In genomic region chr17:49508061-49508865, GRCh38 we compare ENCODE assay signal across 13 cellular contexts. TPM values are rescaled to one million over a fixed set of nuclear protein-coding genes. Genes with fewer than 3 reads are reported as not detected.
DNase-seq lines count a peak whose midpoint lies in the region.
"Had no signal": no experiment of that assay in that cellular context is flagged by ENCODE, and none has a peak within 500 bp of the region (broad histone marks: within the 10 kb centered on the region; RNA-seq: fewer than 3 reads in every experiment).

No MANE protein-coding gene starts in this region.

- H3K9me3 Mint-ChIP-seq in activated naive CD4-positive, alpha-beta T cell treated with anti-CD3 and anti-CD28 coated beads for 36 hours, result no peaks in the 10 kb centered on the region
- H3K9me3 Mint-ChIP-seq: stimulated activated naive CD8-positive, alpha-beta T cell treated with anti-CD3 and anti-CD28 coated beads, Interleukin-15, Interleukin-2, amounts not matched to agents 100 ng/mL and 50 ng/mL, for 24 hours had no signal

- no CpG with 5 or more reads among the region's 17 CpGs for WGBS in mesendoderm (ENCODE audit: extremely low coverage, insufficient coverage, low lambda C conversion rate)

- DNase-seq in EL, result peak; percentile 65
- peak; percentile 46 for DNase-seq in NCI-H146 treated with DMSO at 0.1 percent for 48 hours (lab: John Stamatoyannopoulos, UW; ENCODE audit: unreplicated experiment)
- DNase-seq in T47D (ENCODE audit: low read depth in 1 of 2, low spot score in 1 of 2), result peak; percentile 81 to 83
- peak; percentile 99 for DNase-seq in mesendoderm
- DNase-seq in KG1 (lab: John Stamatoyannopoulos, UW), result no peak
- no peak for DNase-seq in posterior vena cava (ENCODE audit: low spot score)
- no peak for DNase-seq in activated naive CD4-positive, alpha-beta T cell treated with anti-CD3 and anti-CD28 coated beads for 36 hours
- DNase-seq in stimulated activated CD4-positive, alpha-beta T cell treated with anti-CD3 and anti-CD28 coated beads, Interleukin-2, amount 100 ng/mL, for 24 hours, result no peak
- DNase-seq: activated CD8-positive, alpha-beta memory T cell treated with anti-CD3 and anti-CD28 coated beads for 24 hours; Karpas-422 had no signal

- H2BK5ac ChIP-seq in mesendoderm (ENCODE audit: low read length), result peak overlapping the region; percentile 37

- no peak overlapping the region for H3K27ac Mint-ChIP-seq in activated naive CD4-positive, alpha-beta T cell treated with anti-CD3 and anti-CD28 coated beads for 36 hours
- H3K27ac Mint-ChIP-seq: stimulated activated naive CD8-positive, alpha-beta T cell treated with anti-CD3 and anti-CD28 coated beads, Interleukin-15, Interleukin-2, amounts not matched to agents 100 ng/mL and 50 ng/mL, for 24 hours had no signal

- no peaks in the 10 kb centered on the region for H3K79me1 ChIP-seq in mesendoderm (ENCODE audit: low read length)

- H3K56ac ChIP-seq in mesendoderm (ENCODE audit: low read length), result peak overlapping the region; percentile 76

- peaks cover 5% of the 10 kb centered on the region for H3K4me1 ChIP-seq in mesendoderm (ENCODE audit: control insufficient read depth, low read depth, low read length)
- H3K4me1 ChIP-seq: ascending aorta had no signal

- H3K4me3 Mint-ChIP-seq in activated naive CD4-positive, alpha-beta T cell treated with anti-CD3 and anti-CD28 coated beads for 36 hours, result no peak overlapping the region
- H3K4me3 Mint-ChIP-seq: stimulated activated naive CD8-positive, alpha-beta T cell treated with anti-CD3 and anti-CD28 coated beads, Interleukin-15, Interleukin-2, amounts not matched to agents 100 ng/mL and 50 ng/mL, for 24 hours had no signal

- no peak overlapping the region for H2BK15ac ChIP-seq in mesendoderm (replicated peaks; ENCODE audit: low read depth)

- no peak overlapping the region for H3K23ac ChIP-seq in mesendoderm (ENCODE audit: low read length)

- no peak overlapping the region for H3K27ac ChIP-seq in mesendoderm (ENCODE audit: low read depth, low read length)
- H3K27ac ChIP-seq: ascending aorta, esophagus muscularis mucosa had no signal

- CTCF ChIA-PET in activated naive CD4-positive, alpha-beta T cell treated with anti-CD3 and anti-CD28 coated beads for 36 hours (lab: Charles Lee), result interaction anchor here (0.9 to 1.4 kb wide), 2 partner anchors 17 to 49 kb away, joined by 3 to 7 read pairs; no protein-coding TSS in a partner anchor

- H2BK120ac ChIP-seq in mesendoderm (ENCODE audit: low read depth, low read length), result no peak overlapping the region

- no peak overlapping the region for H3K18ac ChIP-seq in mesendoderm (ENCODE audit: low read length)

- H3K4me1 Mint-ChIP-seq in activated naive CD4-positive, alpha-beta T cell treated with anti-CD3 and anti-CD28 coated beads for 36 hours (ENCODE audit: low read depth), result no peaks in the 10 kb centered on the region

- H3K9ac ChIP-seq in mesendoderm (ENCODE audit: low read length), result peak overlapping the region; percentile 42

- H4K8ac ChIP-seq in mesendoderm (ENCODE audit: low read depth, low read length), result no peak overlapping the region

- no peak overlapping the region for H4K5ac ChIP-seq in mesendoderm (ENCODE audit: low read length)

- H3K36me3 ChIP-seq in mesendoderm (ENCODE audit: control insufficient read depth, insufficient read depth, low read length), result no peaks in the 10 kb centered on the region
- H3K36me3 ChIP-seq: ascending aorta had no signal

- H2AK5ac ChIP-seq in mesendoderm (ENCODE audit: low read length), result no peak overlapping the region

- no peaks in the 10 kb centered on the region for H3K36me3 Mint-ChIP-seq in activated naive CD4-positive, alpha-beta T cell treated with anti-CD3 and anti-CD28 coated beads for 36 hours (ENCODE audit: low read depth)

- H3K27me3 Mint-ChIP-seq in activated naive CD4-positive, alpha-beta T cell treated with anti-CD3 and anti-CD28 coated beads for 36 hours (ENCODE audit: low read depth), result peaks cover 41% of the 10 kb centered on the region

- intact Hi-C loops in posterior vena cava (cut with DNase I), result no loop called here
- intact Hi-C loops in activated naive CD4-positive, alpha-beta T cell treated with anti-CD3 and anti-CD28 coated beads for 36 hours (cut with micrococcal nuclease), result no loop called here

- no peaks in the 10 kb centered on the region for H3K79me2 ChIP-seq in mesendoderm (ENCODE audit: control insufficient read depth, insufficient read depth, low read length)

- no peak overlapping the region for H3K4me3 ChIP-seq in mesendoderm (ENCODE audit: low read length)
- H3K4me3 ChIP-seq: ascending aorta, esophagus muscularis mucosa had no signal

- no peak overlapping the region for H3K4ac ChIP-seq in mesendoderm (ENCODE audit: low read depth, low read length)

- in situ Hi-C loops in T47D (cut with HindIII; ENCODE audit: low pct_unique_long_range_greater_than_20kb, low sequenced_read_pairs), result no loop called here

- peak overlapping the region; percentile 4 for H3K4me2 ChIP-seq in mesendoderm (ENCODE audit: low read length)

- H3K27me3 ChIP-seq in mesendoderm (ENCODE audit: insufficient read depth, low read length, poor library complexity), result no peaks in the 10 kb centered on the region
- H3K27me3 ChIP-seq: ascending aorta had no signal

RNA-seq across cellular contexts. Expression of gene NGFR, which starts 13.2 kb away (rescaled TPM):
- polyA plus RNA-seq in mesendoderm (2013, experiment 1 of 2), result 1.8 TPM
- polyA plus RNA-seq in mesendoderm (2013, experiment 2 of 2), result 1.7 TPM
- 10 to 100 TPM; 35.7 to 69.9 TPM for total RNA-seq in posterior vena cava
- under 1 TPM; 0.12 TPM for total RNA-seq in activated naive CD4-positive, alpha-beta T cell treated with anti-CD3 and anti-CD28 coated beads for 36 hours

Comparison
In these comparisons a context has a peak if more than half of its experiments do, and no peak if none do; other contexts are left out.
1. DNase-seq: peak in EL (single experiment), NCI-H146 treated with DMSO at 0.1 percent for 48 hours (single experiment), T47D (2 of 2) and mesendoderm (single experiment); none in KG1 (single experiment), posterior vena cava (single experiment), activated naive CD4-positive, alpha-beta T cell treated with anti-CD3 and anti-CD28 coated beads for 36 hours (single experiment) and stimulated activated CD4-positive, alpha-beta T cell treated with anti-CD3 and anti-CD28 coated beads, Interleukin-2, amount 100 ng/mL, for 24 hours (0 of 2).
2. RNA of gene NGFR, which starts 13.2 kb away (total RNA-seq): 35.7 to 69.9 TPM in posterior vena cava; 0.12 TPM in activated naive CD4-positive, alpha-beta T cell treated with anti-CD3 and anti-CD28 coated beads for 36 hours; every median in the first group is over 10 times any median in the second.